ENCODE assay signal across 1 cellular context in the genomic region with DNA sequence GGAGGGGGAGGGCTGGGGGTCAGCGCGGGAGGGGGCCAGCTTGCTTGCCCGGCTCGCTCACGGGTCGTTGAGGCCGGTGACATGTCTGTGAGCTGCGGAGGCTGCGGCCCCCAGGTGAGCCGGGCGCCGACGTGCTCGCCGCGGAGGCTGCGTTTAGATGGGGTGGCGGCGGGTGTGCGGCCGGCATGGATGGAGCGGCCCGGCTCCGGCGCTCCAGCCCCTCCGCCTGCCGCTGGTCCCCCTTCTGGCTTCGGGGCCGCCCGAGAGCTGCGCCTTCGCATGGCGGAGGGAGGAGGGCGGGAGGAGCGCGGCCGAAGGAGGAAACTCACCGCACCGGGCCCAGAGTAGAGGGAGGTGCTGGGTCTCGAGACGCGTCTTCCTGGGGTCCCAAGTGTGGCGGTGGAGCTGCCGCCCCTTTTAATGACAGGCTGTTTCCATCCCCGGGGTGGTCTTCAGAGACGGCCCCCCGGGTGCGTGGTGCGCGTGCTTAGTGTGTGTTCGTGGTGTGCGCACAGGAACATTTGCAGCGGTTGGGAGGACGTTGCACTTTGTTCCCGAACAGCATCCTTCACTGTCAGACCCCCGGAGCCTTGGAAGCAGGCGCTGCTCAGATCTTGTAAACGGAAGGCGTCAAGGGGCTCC.
TF ChIP-seq lines count a peak whose summit lies in the region.

A gene with protein sequence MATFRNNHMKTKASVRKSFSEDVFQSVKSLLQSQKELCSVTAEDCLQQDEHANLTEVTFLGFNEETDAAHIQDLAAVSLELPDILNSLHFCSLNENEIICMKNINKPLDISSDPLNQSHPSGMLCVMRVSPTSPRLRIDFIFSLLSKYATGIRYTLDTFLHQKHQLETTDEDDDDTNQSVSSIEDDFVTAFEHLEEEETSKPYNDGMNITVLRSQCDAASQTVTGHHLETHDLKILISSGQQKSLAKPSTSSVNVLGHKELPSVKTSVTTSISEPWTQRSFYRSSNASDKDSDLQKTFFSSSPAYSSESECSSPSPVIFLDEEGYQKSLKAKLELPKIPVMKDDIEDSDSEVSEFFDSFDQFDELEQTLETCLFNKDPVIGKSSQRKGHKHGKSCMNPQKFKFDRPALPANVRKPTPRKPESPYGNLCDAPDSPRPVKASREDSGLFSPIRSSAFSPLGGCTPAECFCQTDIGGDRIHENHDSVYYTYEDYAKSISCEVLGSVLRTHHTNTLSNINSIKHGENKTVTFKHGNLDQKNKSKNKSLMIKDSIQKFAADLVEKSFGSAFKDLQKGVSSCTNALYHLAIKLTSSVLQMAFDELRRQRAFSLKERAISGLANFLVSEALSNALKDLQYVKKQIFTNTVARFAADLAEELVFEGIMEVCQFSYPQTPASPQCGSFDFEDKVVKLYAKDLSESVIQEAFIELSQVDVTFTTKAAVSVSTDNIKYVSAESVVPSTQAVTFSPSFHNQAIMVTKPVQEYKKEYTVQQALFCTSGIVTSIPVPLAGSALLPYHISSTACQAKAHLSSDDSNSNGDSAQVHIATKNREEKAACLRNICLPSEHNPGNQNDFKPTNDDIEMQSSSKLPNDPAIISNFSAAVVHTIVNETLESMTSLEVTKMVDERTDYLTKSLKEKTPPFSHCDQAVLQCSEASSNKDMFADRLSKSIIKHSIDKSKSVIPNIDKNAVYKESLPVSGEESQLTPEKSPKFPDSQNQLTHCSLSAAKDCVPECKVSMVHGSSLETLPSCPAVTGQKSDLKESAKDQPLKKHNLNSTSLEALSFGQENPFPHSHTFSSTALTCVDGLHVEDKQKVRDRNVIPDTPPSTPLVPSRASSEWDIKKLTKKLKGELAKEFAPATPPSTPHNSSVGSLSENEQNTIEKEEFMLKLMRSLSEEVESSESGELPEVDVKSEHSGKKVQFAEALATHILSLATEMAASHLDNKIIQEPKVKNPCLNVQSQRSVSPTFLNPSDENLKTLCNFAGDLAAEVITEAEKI (N-terminal part only) (plus strand): TSS at position 38 of the 642 bp plus-strand sequence. CDS start 14,197 bp downstream, outside the sequence.

TF ChIP-seq in HepG2, 621 proteins besides CTCF, POLR2A, EP300 and RAD21 (continues in another document):
- TF ChIP-seq, protein P1, sequence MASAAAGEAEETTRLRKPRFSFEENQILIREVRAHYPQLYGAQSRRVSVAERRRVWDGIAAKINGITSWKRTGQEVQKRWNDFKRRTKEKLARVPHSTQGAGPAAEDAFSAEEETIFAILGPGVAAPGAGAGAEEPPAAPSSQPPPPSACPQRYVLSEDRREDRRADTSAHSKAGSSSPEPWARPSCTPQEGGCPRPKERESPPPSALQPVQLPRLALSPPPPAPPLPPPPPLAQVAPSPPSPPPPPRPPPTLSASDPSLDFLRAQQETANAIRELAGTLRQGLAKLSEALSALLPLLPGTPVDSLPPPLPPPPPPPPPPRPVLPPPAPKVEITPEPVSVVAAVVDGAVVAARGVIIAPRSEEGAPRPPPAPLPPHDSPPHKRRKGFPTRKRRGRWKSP (CRISPR knock-in tag; IDR thresholded peaks at IDR 0.05) = no peak
- TF ChIP-seq GABPB1 (CRISPR knock-in tag; IDR thresholded peaks at IDR 0.05) = peak; percentile 71; the same call in 1 of the 2 replicates
- TF ChIP-seq GTF2F1 (IDR thresholded peaks at IDR 0.05; ENCODE audit: low read length) = no peak
- peak; percentile 22 for TF ChIP-seq ZNF746 (CRISPR knock-in tag; IDR thresholded peaks at IDR 0.05)
- TF ChIP-seq MEF2D (CRISPR knock-in tag; IDR thresholded peaks at IDR 0.05) = peak; percentile 6; the same call in 1 of the 2 replicates
- 0 out of 2 replicates have a peak, but pooled peaks have one; percentile 28 for TF ChIP-seq PRMT3 (CRISPR knock-in tag; IDR thresholded peaks at IDR 0.05; ENCODE audit: borderline replicate concordance, low read depth)
- 0 out of 2 replicates have a peak, but pooled peaks have one; percentile 49 for TF ChIP-seq ZMYM4 (CRISPR knock-in tag; IDR thresholded peaks at IDR 0.05)
- TF ChIP-seq RXRA (CRISPR knock-in tag; IDR thresholded peaks at IDR 0.05) = 0 out of 2 replicates have a peak, but pooled peaks have one; percentile 23
- peak; percentile 24 for TF ChIP-seq XRCC5 (optimal IDR thresholded peaks at IDR 0.05; ENCODE audit: low read length)
- TF ChIP-seq, protein P2, sequence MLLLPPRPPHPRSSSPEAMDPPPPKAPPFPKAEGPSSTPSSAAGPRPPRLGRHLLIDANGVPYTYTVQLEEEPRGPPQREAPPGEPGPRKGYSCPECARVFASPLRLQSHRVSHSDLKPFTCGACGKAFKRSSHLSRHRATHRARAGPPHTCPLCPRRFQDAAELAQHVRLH (CRISPR knock-in tag; IDR thresholded peaks at IDR 0.05; ENCODE audit: borderline replicate concordance, low read depth) = peak; percentile 60; the same call in 1 of the 2 replicates
- 0 out of 2 replicates have a peak, but pooled peaks have one; percentile 5 for TF ChIP-seq ZNF543 (CRISPR knock-in tag; IDR thresholded peaks at IDR 0.05)
- TF ChIP-seq, protein P3, sequence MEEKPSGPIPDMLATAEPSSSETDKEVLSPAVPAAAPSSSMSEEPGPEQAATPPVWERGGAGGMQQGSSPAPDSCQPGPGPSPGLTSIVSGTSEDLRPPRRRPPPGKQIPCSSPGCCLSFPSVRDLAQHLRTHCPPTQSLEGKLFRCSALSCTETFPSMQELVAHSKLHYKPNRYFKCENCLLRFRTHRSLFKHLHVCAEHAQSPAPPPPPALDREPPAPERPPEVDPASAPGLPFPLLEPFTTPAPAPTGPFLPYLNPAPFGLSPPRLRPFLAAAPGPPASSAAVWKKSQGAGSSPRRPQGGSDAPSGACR (CRISPR knock-in tag; IDR thresholded peaks at IDR 0.05) = 0 out of 2 replicates have a peak, but pooled peaks have one; percentile 14
- TF ChIP-seq, protein P4, sequence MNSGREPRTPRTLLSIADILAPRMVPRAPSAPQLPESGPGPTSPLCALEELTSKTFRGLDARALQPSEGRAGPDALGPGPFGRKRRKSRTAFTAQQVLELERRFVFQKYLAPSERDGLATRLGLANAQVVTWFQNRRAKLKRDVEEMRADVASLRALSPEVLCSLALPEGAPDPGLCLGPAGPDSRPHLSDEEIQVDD (CRISPR knock-in tag; IDR thresholded peaks at IDR 0.05; ENCODE audit: borderline replicate concordance) = no peak
- TF ChIP-seq ARNT2 (CRISPR knock-in tag; IDR thresholded peaks at IDR 0.05; ENCODE audit: low read depth) = peak; percentile 51
- no peak for TF ChIP-seq ZNF17 (CRISPR knock-in tag; IDR thresholded peaks at IDR 0.05)
- peak; percentile 9; the same call in 1 of the 2 replicates for TF ChIP-seq ZSCAN31 (CRISPR knock-in tag; IDR thresholded peaks at IDR 0.05; ENCODE audit: low read depth)
- peak; percentile 77 for TF ChIP-seq ASH2L (IDR thresholded peaks at IDR 0.05; ENCODE audit: insufficient read length, low read depth, low read length)
- no peak for TF ChIP-seq TCF12 (IDR thresholded peaks at IDR 0.05)
- TF ChIP-seq TCF12 (CRISPR knock-in tag; IDR thresholded peaks at IDR 0.05) = peak; percentile 73; the same call in 1 of the 2 replicates
- TF ChIP-seq KAT8 (CRISPR knock-in tag; IDR thresholded peaks at IDR 0.05) = no peak
- TF ChIP-seq ZNF496 (CRISPR knock-in tag; IDR thresholded peaks at IDR 0.05; ENCODE audit: insufficient replicate concordance) = no peak
- TF ChIP-seq, protein P5, sequence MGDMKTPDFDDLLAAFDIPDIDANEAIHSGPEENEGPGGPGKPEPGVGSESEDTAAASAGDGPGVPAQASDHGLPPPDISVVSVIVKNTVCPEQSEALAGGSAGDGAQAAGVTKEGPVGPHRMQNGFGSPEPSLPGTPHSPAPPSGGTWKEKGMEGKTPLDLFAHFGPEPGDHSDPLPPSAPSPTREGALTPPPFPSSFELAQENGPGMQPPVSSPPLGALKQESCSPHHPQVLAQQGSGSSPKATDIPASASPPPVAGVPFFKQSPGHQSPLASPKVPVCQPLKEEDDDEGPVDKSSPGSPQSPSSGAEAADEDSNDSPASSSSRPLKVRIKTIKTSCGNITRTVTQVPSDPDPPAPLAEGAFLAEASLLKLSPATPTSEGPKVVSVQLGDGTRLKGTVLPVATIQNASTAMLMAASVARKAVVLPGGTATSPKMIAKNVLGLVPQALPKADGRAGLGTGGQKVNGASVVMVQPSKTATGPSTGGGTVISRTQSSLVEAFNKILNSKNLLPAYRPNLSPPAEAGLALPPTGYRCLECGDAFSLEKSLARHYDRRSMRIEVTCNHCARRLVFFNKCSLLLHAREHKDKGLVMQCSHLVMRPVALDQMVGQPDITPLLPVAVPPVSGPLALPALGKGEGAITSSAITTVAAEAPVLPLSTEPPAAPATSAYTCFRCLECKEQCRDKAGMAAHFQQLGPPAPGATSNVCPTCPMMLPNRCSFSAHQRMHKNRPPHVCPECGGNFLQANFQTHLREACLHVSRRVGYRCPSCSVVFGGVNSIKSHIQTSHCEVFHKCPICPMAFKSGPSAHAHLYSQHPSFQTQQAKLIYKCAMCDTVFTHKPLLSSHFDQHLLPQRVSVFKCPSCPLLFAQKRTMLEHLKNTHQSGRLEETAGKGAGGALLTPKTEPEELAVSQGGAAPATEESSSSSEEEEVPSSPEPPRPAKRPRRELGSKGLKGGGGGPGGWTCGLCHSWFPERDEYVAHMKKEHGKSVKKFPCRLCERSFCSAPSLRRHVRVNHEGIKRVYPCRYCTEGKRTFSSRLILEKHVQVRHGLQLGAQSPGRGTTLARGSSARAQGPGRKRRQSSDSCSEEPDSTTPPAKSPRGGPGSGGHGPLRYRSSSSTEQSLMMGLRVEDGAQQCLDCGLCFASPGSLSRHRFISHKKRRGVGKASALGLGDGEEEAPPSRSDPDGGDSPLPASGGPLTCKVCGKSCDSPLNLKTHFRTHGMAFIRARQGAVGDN (CRISPR knock-in tag; IDR thresholded peaks at IDR 0.05) = peak; percentile 82
- TF ChIP-seq YY1 (IDR thresholded peaks at IDR 0.05; ENCODE audit: insufficient read depth, insufficient replicate concordance, low read depth, low read length) = peak; percentile 39
- TF ChIP-seq ZNF446 (CRISPR knock-in tag; IDR thresholded peaks at IDR 0.05) = peak; percentile 20
- no peak for TF ChIP-seq ZNF331 (CRISPR knock-in tag; IDR thresholded peaks at IDR 0.05)
- no peak for TF ChIP-seq NCOA1 (CRISPR knock-in tag; IDR thresholded peaks at IDR 0.05)
- TF ChIP-seq ZNF143 (CRISPR knock-in tag; IDR thresholded peaks at IDR 0.05) = no peak
- TF ChIP-seq MEIS1 (CRISPR knock-in tag; IDR thresholded peaks at IDR 0.05; ENCODE audit: borderline replicate concordance) = no peak
- no peak for TF ChIP-seq KDM3A (CRISPR knock-in tag; IDR thresholded peaks at IDR 0.05; ENCODE audit: low read depth)
- 0 out of 2 replicates have a peak, but pooled peaks have one; percentile 5 for TF ChIP-seq FOSL1 (CRISPR knock-in tag; IDR thresholded peaks at IDR 0.05; ENCODE audit: borderline replicate concordance)
- TF ChIP-seq ZNF441 (CRISPR knock-in tag; IDR thresholded peaks at IDR 0.05; ENCODE audit: borderline replicate concordance) = peak; percentile 36; the same call in 1 of the 2 replicates
- TF ChIP-seq, protein P6, sequence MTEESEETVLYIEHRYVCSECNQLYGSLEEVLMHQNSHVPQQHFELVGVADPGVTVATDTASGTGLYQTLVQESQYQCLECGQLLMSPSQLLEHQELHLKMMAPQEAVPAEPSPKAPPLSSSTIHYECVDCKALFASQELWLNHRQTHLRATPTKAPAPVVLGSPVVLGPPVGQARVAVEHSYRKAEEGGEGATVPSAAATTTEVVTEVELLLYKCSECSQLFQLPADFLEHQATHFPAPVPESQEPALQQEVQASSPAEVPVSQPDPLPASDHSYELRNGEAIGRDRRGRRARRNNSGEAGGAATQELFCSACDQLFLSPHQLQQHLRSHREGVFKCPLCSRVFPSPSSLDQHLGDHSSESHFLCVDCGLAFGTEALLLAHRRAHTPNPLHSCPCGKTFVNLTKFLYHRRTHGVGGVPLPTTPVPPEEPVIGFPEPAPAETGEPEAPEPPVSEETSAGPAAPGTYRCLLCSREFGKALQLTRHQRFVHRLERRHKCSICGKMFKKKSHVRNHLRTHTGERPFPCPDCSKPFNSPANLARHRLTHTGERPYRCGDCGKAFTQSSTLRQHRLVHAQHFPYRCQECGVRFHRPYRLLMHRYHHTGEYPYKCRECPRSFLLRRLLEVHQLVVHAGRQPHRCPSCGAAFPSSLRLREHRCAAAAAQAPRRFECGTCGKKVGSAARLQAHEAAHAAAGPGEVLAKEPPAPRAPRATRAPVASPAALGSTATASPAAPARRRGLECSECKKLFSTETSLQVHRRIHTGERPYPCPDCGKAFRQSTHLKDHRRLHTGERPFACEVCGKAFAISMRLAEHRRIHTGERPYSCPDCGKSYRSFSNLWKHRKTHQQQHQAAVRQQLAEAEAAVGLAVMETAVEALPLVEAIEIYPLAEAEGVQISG (CRISPR knock-in tag; IDR thresholded peaks at IDR 0.05) = peak; percentile 13; the same call in 1 of the 2 replicates
- TF ChIP-seq ZBTB7B (CRISPR knock-in tag; IDR thresholded peaks at IDR 0.05) = peak; percentile 69
- TF ChIP-seq YEATS4 (CRISPR knock-in tag; IDR thresholded peaks at IDR 0.05; ENCODE audit: borderline replicate concordance) = peak; percentile 73
- TF ChIP-seq, protein P7, sequence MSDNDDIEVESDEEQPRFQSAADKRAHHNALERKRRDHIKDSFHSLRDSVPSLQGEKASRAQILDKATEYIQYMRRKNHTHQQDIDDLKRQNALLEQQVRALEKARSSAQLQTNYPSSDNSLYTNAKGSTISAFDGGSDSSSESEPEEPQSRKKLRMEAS (IDR thresholded peaks at IDR 0.05) = peak; percentile 43; the same call in 1 of the 2 replicates
- peak; percentile 2 for TF ChIP-seq RBM39 (IDR thresholded peaks at IDR 0.05; ENCODE audit: low read depth, low read length, poor library complexity, severe bottlenecking)
- TF ChIP-seq TBX2 (CRISPR knock-in tag; IDR thresholded peaks at IDR 0.05; ENCODE audit: borderline replicate concordance) = 0 out of 2 replicates have a peak, but pooled peaks have one; percentile 18
- no peak for TF ChIP-seq HOXA9 (CRISPR knock-in tag; IDR thresholded peaks at IDR 0.05; ENCODE audit: borderline replicate concordance)
- 0 out of 2 replicates have a peak, but pooled peaks have one; percentile 16 for TF ChIP-seq ATF7-NPFF (CRISPR knock-in tag; IDR thresholded peaks at IDR 0.05; ENCODE audit: low read depth)
- TF ChIP-seq ZNF230 (CRISPR knock-in tag; IDR thresholded peaks at IDR 0.05) = 0 out of 2 replicates have a peak, but pooled peaks have one; percentile 10
- TF ChIP-seq HNRNPK (IDR thresholded peaks at IDR 0.05; ENCODE audit: low read depth, low read length, poor library complexity, severe bottlenecking) = peak; percentile 91
- 0 out of 2 replicates have a peak, but pooled peaks have one; percentile 22 for TF ChIP-seq GLI4 (CRISPR knock-in tag; IDR thresholded peaks at IDR 0.05; ENCODE audit: borderline replicate concordance)
- TF ChIP-seq MED8 (CRISPR knock-in tag; IDR thresholded peaks at IDR 0.05; ENCODE audit: insufficient replicate concordance) = peak; percentile 47
- no peak for TF ChIP-seq MIER2 (CRISPR knock-in tag; IDR thresholded peaks at IDR 0.05)
- 0 out of 2 replicates have a peak, but pooled peaks have one; percentile 52 for TF ChIP-seq ZNF550 (CRISPR knock-in tag; IDR thresholded peaks at IDR 0.05; ENCODE audit: borderline replicate concordance)
- peak; percentile 28; the same call in 1 of the 2 replicates for TF ChIP-seq MTA1 (CRISPR knock-in tag; IDR thresholded peaks at IDR 0.05; ENCODE audit: borderline replicate concordance)
- 0 out of 2 replicates have a peak, but pooled peaks have one; percentile 9 for TF ChIP-seq ZNF33B (CRISPR knock-in tag; IDR thresholded peaks at IDR 0.05)
- peak; percentile 79 for TF ChIP-seq RBFOX2 (IDR thresholded peaks at IDR 0.05; ENCODE audit: low read depth, low read length)
- TF ChIP-seq ZNF430 (CRISPR knock-in tag; IDR thresholded peaks at IDR 0.05) = 0 out of 2 replicates have a peak, but pooled peaks have one; percentile 9
- TF ChIP-seq MXD4 (CRISPR knock-in tag; IDR thresholded peaks at IDR 0.05) = 0 out of 2 replicates have a peak, but pooled peaks have one; percentile 23
- 0 out of 2 replicates have a peak, but pooled peaks have one; percentile 51 for TF ChIP-seq ZNF776 (CRISPR knock-in tag; IDR thresholded peaks at IDR 0.05)
- TF ChIP-seq ZFY (CRISPR knock-in tag; IDR thresholded peaks at IDR 0.05) = peak; percentile 68
